ENCODE assay signal across 19 cellular contexts in genomic region chr10:119898577-119898976, GRCh38.
"Had no signal": no experiment of that assay in that cellular context is flagged by ENCODE, and none has a peak within 500 bp of the region (broad histone marks: within the 10 kb centered on the region; RNA-seq: fewer than 3 reads in every experiment).

No MANE protein-coding gene starts in this region.

- H3K9ac ChIP-seq: neural progenitor cell had no signal

- H3K27me3 ChIP-seq: neural progenitor cell, right lobe of liver, testis, upper lobe of left lung had no signal

- H3K27me3 Mint-ChIP-seq: activated CD8-positive, alpha-beta T cell treated with anti-CD3 and anti-CD28 coated beads for 36 hours; stimulated activated naive CD8-positive, alpha-beta T cell treated with anti-CD3 and anti-CD28 coated beads, Interleukin-15, amount 100 ng/mL, for 72 hours had no signal

- H3K4me3 ChIP-seq: coronary artery, neural progenitor cell, psoas muscle, right lobe of liver, smooth muscle cell, testis, upper lobe of left lung had no signal

- ATAC-seq: activated CD8-positive, alpha-beta T cell treated with anti-CD3 and anti-CD28 coated beads for 36 hours; left ventricle myocardium superior; psoas muscle; right lobe of liver; stimulated activated naive CD8-positive, alpha-beta T cell treated with anti-CD3 and anti-CD28 coated beads, Interleukin-15, amount 100 ng/mL, for 72 hours; WTC11 had no signal

- H3K9me3 Mint-ChIP-seq: activated CD8-positive, alpha-beta T cell treated with anti-CD3 and anti-CD28 coated beads for 36 hours; neural progenitor cell; stimulated activated naive CD8-positive, alpha-beta T cell treated with anti-CD3 and anti-CD28 coated beads, Interleukin-15, amount 100 ng/mL, for 72 hours; T-helper 1 cell treated with Interleukin-12 subunit alpha and Interleukin-12 subunit beta and Interleukin-4 antibody, amounts not matched to agents 30 μg/mL and 1 μg/mL, for 36 hours; WTC11 had no signal

- H3K27ac ChIP-seq: coronary artery, neural progenitor cell, psoas muscle, right lobe of liver, testis, upper lobe of left lung had no signal

- H3K27ac Mint-ChIP-seq: activated CD8-positive, alpha-beta T cell treated with anti-CD3 and anti-CD28 coated beads for 36 hours; neural progenitor cell; T-helper 1 cell treated with Interleukin-12 subunit alpha and Interleukin-12 subunit beta and Interleukin-4 antibody, amounts not matched to agents 30 μg/mL and 1 μg/mL, for 36 hours; WTC11 had no signal

- H3K9me3 ChIP-seq: psoas muscle, right lobe of liver, testis, upper lobe of left lung had no signal

- H3K36me3 ChIP-seq: neural progenitor cell had no signal

- DNase-seq: activated CD4-positive, alpha-beta T cell treated with anti-CD3 and anti-CD28 coated beads for 48 hours; activated CD8-positive, alpha-beta memory T cell treated with anti-CD3 and anti-CD28 coated beads, Interleukin-2, amount 50 U/mL, for 4 hours; activated CD8-positive, alpha-beta T cell treated with anti-CD3 and anti-CD28 coated beads for 36 hours; activated naive CD4-positive, alpha-beta T cell treated with Interleukin-2 at 50 U/mL for 16 hours; central memory CD4-positive, alpha-beta T cell; effector CD4-positive, alpha-beta T cell; foreskin fibroblast; left ventricle myocardium superior; mesendoderm; psoas muscle; right lobe of liver; stimulated activated naive CD8-positive, alpha-beta T cell treated with anti-CD3 and anti-CD28 coated beads, Interleukin-15, amount 100 ng/mL, for 72 hours; testis; upper lobe of left lung had no signal

- H3K4me3 Mint-ChIP-seq: activated CD8-positive, alpha-beta T cell treated with anti-CD3 and anti-CD28 coated beads for 36 hours; neural progenitor cell; stimulated activated naive CD8-positive, alpha-beta T cell treated with anti-CD3 and anti-CD28 coated beads, Interleukin-15, amount 100 ng/mL, for 72 hours; T-helper 1 cell treated with Interleukin-12 subunit alpha and Interleukin-12 subunit beta and Interleukin-4 antibody, amounts not matched to agents 30 μg/mL and 1 μg/mL, for 36 hours; WTC11 had no signal
